ENCODE assay signal across 8 cellular contexts in genomic region chr5:43603535-43604363, GRCh38. TPM values are rescaled to one million over a fixed set of nuclear protein-coding genes. Genes with fewer than 3 reads are reported as not detected.
DNase-seq lines count a peak whose midpoint lies in the region.

No MANE protein-coding gene starts in this region.

- H3K4me3 Mint-ChIP-seq in activated naive CD8-positive, alpha-beta T cell treated with anti-CD3 and anti-CD28 coated beads for 36 hours: peak overlapping the region; percentile 85

- peaks cover 17% of the 10 kb centered on the region for H3K36me3 Mint-ChIP-seq in activated naive CD8-positive, alpha-beta T cell treated with anti-CD3 and anti-CD28 coated beads for 36 hours

- H3K27me3 Mint-ChIP-seq in activated naive CD8-positive, alpha-beta T cell treated with anti-CD3 and anti-CD28 coated beads for 36 hours: no peaks in the 10 kb centered on the region

- H3K4me3 ChIP-seq in MG63: peak overlapping the region; percentile 65

- intact Hi-C loops in cardiac septum (cut with DNase I): loop anchor here (2.0 kb wide), 1 partner anchor 119 kb away; no protein-coding TSS in a partner anchor
- intact Hi-C loops in posterior cingulate gyrus (cut with DNase I): loop anchor here (2.0 kb wide), 1 partner anchor 47 kb away; the partner anchor contains the start of gene PAIP1

- H3K9me3 ChIP-seq in MG63: peaks cover 15% of the 10 kb centered on the region

- H3K4me1 Mint-ChIP-seq in activated naive CD8-positive, alpha-beta T cell treated with anti-CD3 and anti-CD28 coated beads for 36 hours: peaks cover 21% of the 10 kb centered on the region

- peak overlapping the region; percentile 78 for H3K27ac Mint-ChIP-seq in activated naive CD8-positive, alpha-beta T cell treated with anti-CD3 and anti-CD28 coated beads for 36 hours

- H3K9me3 Mint-ChIP-seq in activated naive CD8-positive, alpha-beta T cell treated with anti-CD3 and anti-CD28 coated beads for 36 hours: peaks cover 2% of the 10 kb centered on the region

- H3K36me3 ChIP-seq in MG63: peaks cover 36% of the 10 kb centered on the region

- H3K27me3 ChIP-seq in MG63: no peaks in the 10 kb centered on the region

- DNase-seq in ELR (ENCODE audit: low read depth): peak; percentile 65
- peak; percentile 78 for DNase-seq in H4 (ENCODE audit: low spot score)
- DNase-seq in MG63: peak; percentile 65
- peak; percentile 12 for DNase-seq in SKM-1 (lab: John Stamatoyannopoulos, UW; ENCODE audit: unreplicated experiment)
- peak; percentile 77 for DNase-seq in activated naive CD8-positive, alpha-beta T cell treated with anti-CD3 and anti-CD28 coated beads for 36 hours
- peak; percentile 92 for DNase-seq in cardiac septum (ENCODE audit: low spot score)
- DNase-seq in posterior cingulate gyrus: peak; percentile 46 to 94 (median 65)
- DNase-seq in ureter (ENCODE audit: low spot score): peak; percentile 71

RNA-seq across cellular contexts. Expression of gene NNT, which starts 0.8 kb away (rescaled TPM):
- 74.1 and 97.7 TPM in 2 replicates for total RNA-seq in H4 (2014; rRNA removed; shearing (Covaris generic))
- 39.0 and 88.6 TPM in 2 replicates for total RNA-seq in MG63 (2014; rRNA removed; shearing (Covaris generic); ENCODE audit: low replicate concordance)
- total RNA-seq in activated naive CD8-positive, alpha-beta T cell treated with anti-CD3 and anti-CD28 coated beads for 36 hours: 10 to 100 TPM; 69.7 to 71.8 TPM
- total RNA-seq in cardiac septum (396 TPM), ureter (71.1 TPM)

RNA-seq across cellular contexts. Expression of gene PAIP1, which starts 46.9 kb away (rescaled TPM):
- total RNA-seq in H4 (2014; rRNA removed; shearing (Covaris generic)): 186 and 222 TPM in 2 replicates
- 175 and 176 TPM in 2 replicates for total RNA-seq in MG63 (2014; rRNA removed; shearing (Covaris generic); ENCODE audit: low replicate concordance)
- 10 to 100 TPM; 50.1 to 51.0 TPM for total RNA-seq in activated naive CD8-positive, alpha-beta T cell treated with anti-CD3 and anti-CD28 coated beads for 36 hours
- total RNA-seq in cardiac septum (118 TPM), ureter (77.5 TPM)

Comparison
In these comparisons a context has a peak if more than half of its experiments do, and no peak if none do; other contexts are left out.
1. Peak in every context shown above with its lines: DNase-seq and H3K4me3 ChIP-seq.
2. DNase-seq: peak in every context shown above with its lines; median percentile 92 in cardiac septum; 78 in H4; 77 in activated naive CD8-positive, alpha-beta T cell treated with anti-CD3 and anti-CD28 coated beads for 36 hours; 71 in ureter; 65 in ELR; 65 in MG63; 65 in posterior cingulate gyrus; 12 in SKM-1.